In the genomic region with DNA sequence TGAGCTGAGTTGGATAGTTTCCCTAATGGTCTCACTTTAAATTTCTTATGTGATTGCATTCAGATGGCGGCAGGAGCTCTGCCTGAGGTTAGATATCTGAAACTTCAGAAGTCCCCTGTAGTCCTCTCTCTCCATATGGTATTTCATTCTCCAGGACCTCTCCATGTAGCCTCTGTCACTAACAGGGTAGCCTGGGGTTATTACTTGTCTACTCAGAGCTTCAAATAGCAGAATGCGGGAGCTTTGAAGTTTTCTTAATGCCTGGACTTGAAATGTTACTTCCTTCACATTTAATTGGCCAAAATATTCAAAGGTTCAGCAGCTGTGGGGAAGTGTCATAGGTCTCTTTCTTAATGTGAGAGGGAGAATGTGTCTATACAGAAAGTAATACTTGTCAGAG, we compare ENCODE assay signal across 3 cellular contexts.
"Had no signal": no experiment of that assay in that cellular context is flagged by ENCODE, and none has a peak within 500 bp of the region (broad histone marks: within the 10 kb centered on the region; RNA-seq: fewer than 3 reads in every experiment).

No MANE protein-coding gene starts in this region.

- ATAC-seq: GM12878 had no signal

- H3K4me3 ChIP-seq: GM12878 had no signal

- DNase-seq: GDM1, GF-D8 had no signal
